17 cellular contexts compared by ENCODE assay signal in the genomic region with DNA sequence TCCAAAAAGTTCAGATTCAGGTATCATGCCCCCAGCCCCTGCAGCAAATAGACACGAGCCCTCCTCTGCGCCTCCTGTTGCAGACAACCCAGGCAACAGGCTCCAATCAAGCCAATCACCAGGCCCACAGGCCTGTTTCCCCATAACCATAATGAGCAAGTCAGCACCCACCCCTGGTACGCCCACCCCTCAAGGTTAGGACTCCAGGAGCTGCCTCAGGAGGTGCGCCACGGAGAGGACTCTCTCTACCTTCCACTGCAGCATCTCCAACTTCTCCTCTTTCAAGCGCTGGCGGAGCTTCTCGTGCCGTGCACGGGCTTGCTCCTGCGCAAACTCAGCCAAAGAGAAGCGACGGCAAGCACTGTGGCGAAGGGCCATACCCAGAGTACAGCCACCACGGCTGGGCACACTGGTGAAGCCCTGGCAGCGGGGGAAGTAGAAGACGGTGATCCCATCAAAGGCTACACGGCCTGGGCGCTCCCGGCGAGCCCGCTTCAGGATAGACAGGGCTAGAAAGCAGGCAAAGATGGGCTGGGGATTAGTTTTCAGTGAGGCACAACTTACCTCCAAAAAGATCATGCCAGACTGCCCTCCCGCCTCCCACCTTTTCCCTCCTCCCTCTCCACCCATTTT. TPM values are rescaled to one million over a fixed set of nuclear protein-coding genes. Genes with fewer than 3 reads are reported as not detected.
DNase-seq lines count a peak whose midpoint lies in the region; ATAC-seq, FAIRE-seq and TF ChIP-seq lines count a peak whose summit lies in the region.
"Had no signal": no experiment of that assay in that cellular context is flagged by ENCODE, and none has a peak within 500 bp of the region (broad histone marks: within the 10 kb centered on the region; RNA-seq: fewer than 3 reads in every experiment).

No MANE protein-coding gene starts in this region.

- peaks cover 30 to 39% of the 10 kb centered on the region in 2 donors for H3K4me1 ChIP-seq in naive thymus-derived CD4-positive, alpha-beta T cell (ENCODE audit: control insufficient read depth in 2 of 2, insufficient read depth in 2 of 2, low read length in 2 of 2)

- peak overlapping the region; percentile 68 for H3K27ac Mint-ChIP-seq in CD4-positive, alpha-beta T cell
- peak overlapping the region; percentile 62 for H3K27ac Mint-ChIP-seq in activated naive CD8-positive, alpha-beta T cell treated with anti-CD3 and anti-CD28 coated beads, Interleukin-2, amount 50 U/mL, for 24 hours
- peak overlapping the region in 7 of 9 donors; percentile 3 to 85 (median 45) for H3K27ac Mint-ChIP-seq in naive thymus-derived CD4-positive, alpha-beta T cell

- H3K27ac ChIP-seq in 22Rv1: peak overlapping the region; percentile 96
- H3K27ac ChIP-seq in CD4-positive, alpha-beta T cell (ENCODE audit: low read depth, low read length): no peak overlapping the region
- H3K27ac ChIP-seq in naive thymus-derived CD4-positive, alpha-beta T cell (ENCODE audit: low read depth, low read length): no peak overlapping the region
- H3K27ac ChIP-seq: right atrium auricular region, testis had no signal

- no peak overlapping the region for H3K4me3 ChIP-seq in naive thymus-derived CD4-positive, alpha-beta T cell (ENCODE audit: low read length)
- H3K4me3 ChIP-seq: right atrium auricular region, testis had no signal

- H3K27me3 Mint-ChIP-seq in CD4-positive, alpha-beta T cell: no peaks in the 10 kb centered on the region
- no peaks in the 10 kb centered on the region for H3K27me3 Mint-ChIP-seq in activated naive CD8-positive, alpha-beta T cell treated with anti-CD3 and anti-CD28 coated beads, Interleukin-2, amount 50 U/mL, for 24 hours
- no peaks in the 10 kb centered on the region for H3K27me3 Mint-ChIP-seq in naive thymus-derived CD4-positive, alpha-beta T cell

- ATAC-seq in CD4-positive, alpha-beta T cell (ENCODE audit: poor library complexity): no peak
- no peak for ATAC-seq in activated naive CD8-positive, alpha-beta T cell treated with anti-CD3 and anti-CD28 coated beads, Interleukin-2, amount 50 U/mL, for 24 hours
- ATAC-seq in naive thymus-derived CD4-positive, alpha-beta T cell: no peak
- ATAC-seq: HCT116 had no signal

- H3K4me3 Mint-ChIP-seq in CD4-positive, alpha-beta T cell: peak overlapping the region; percentile 42
- no peak overlapping the region for H3K4me3 Mint-ChIP-seq in activated naive CD8-positive, alpha-beta T cell treated with anti-CD3 and anti-CD28 coated beads, Interleukin-2, amount 50 U/mL, for 24 hours
- H3K4me3 Mint-ChIP-seq in naive thymus-derived CD4-positive, alpha-beta T cell: peak overlapping the region in 1 of 10 donors; percentile 21

- POLR2A ChIA-PET in CD4-positive, alpha-beta T cell (lab: Charles Lee): no interaction called here
- POLR2A ChIA-PET in naive thymus-derived CD4-positive, alpha-beta T cell (lab: Charles Lee): no interaction called here

- intact Hi-C loops in CD4-positive, alpha-beta T cell (cut with DNase I, micrococcal nuclease): loop anchor here in 1 of 2 experiments (10.0 kb wide), 1 partner anchor 90 kb away; the partner anchor contains the start of genes SCN11A and WDR48
- intact Hi-C loops in naive thymus-derived CD4-positive, alpha-beta T cell (cut with micrococcal nuclease): no loop called here

- peaks cover 76% of the 10 kb centered on the region for H3K4me1 Mint-ChIP-seq in CD4-positive, alpha-beta T cell (ENCODE audit: low read depth)
- peaks cover 77% of the 10 kb centered on the region for H3K4me1 Mint-ChIP-seq in activated naive CD8-positive, alpha-beta T cell treated with anti-CD3 and anti-CD28 coated beads, Interleukin-2, amount 50 U/mL, for 24 hours
- peaks cover 51 to 69% (median 60%) of the 10 kb centered on the region in 7 donors for H3K4me1 Mint-ChIP-seq in naive thymus-derived CD4-positive, alpha-beta T cell

- no peaks in the 10 kb centered on the region for H3K9me3 Mint-ChIP-seq in CD4-positive, alpha-beta T cell
- no peaks in the 10 kb centered on the region for H3K9me3 Mint-ChIP-seq in activated naive CD8-positive, alpha-beta T cell treated with anti-CD3 and anti-CD28 coated beads, Interleukin-2, amount 50 U/mL, for 24 hours
- H3K9me3 Mint-ChIP-seq in naive thymus-derived CD4-positive, alpha-beta T cell: peaks cover 0 to 2% (median 0%) of the 10 kb centered on the region in 11 donors

- peaks cover 16 to 56% (median 16%) of the 10 kb centered on the region in 3 experiments for H3K36me3 ChIP-seq in naive thymus-derived CD4-positive, alpha-beta T cell (ENCODE audit: control insufficient read depth in 2 of 3, insufficient read depth in 3 of 3, low read length in 3 of 3)

- no peaks in the 10 kb centered on the region for H3K9me3 ChIP-seq in CD4-positive, alpha-beta T cell (ENCODE audit: control insufficient read depth, low read length)
- no peaks in the 10 kb centered on the region for H3K9me3 ChIP-seq in naive thymus-derived CD4-positive, alpha-beta T cell (ENCODE audit: control insufficient read depth in 2 of 3, low read length in 3 of 3)
- H3K9me3 ChIP-seq: BE2C, right atrium auricular region, testis had no signal

- CTCF ChIA-PET in CD4-positive, alpha-beta T cell (lab: Charles Lee): no interaction called here
- CTCF ChIA-PET in naive thymus-derived CD4-positive, alpha-beta T cell (lab: Charles Lee): interaction anchor here (1.0 kb wide), 1 partner anchor 36 kb away, joined by 3 read pairs; no protein-coding TSS in a partner anchor

- peaks cover 85% of the 10 kb centered on the region for H3K36me3 Mint-ChIP-seq in CD4-positive, alpha-beta T cell (ENCODE audit: low read depth)
- H3K36me3 Mint-ChIP-seq in activated naive CD8-positive, alpha-beta T cell treated with anti-CD3 and anti-CD28 coated beads, Interleukin-2, amount 50 U/mL, for 24 hours (ENCODE audit: low read depth): peaks cover 86% of the 10 kb centered on the region
- H3K36me3 Mint-ChIP-seq in naive thymus-derived CD4-positive, alpha-beta T cell: peaks cover 6 to 30% (median 21%) of the 10 kb centered on the region in 5 donors

- FAIRE-seq in frontal cortex (lab: Jason Lieb, UNC): no peak

- no peak for TF ChIP-seq CTCF in 22Rv1 (IDR thresholded peaks at IDR 0.05)
- TF ChIP-seq CTCF in CD4-positive, alpha-beta T cell (IDR thresholded peaks at IDR 0.05): no peak

- no peak for DNase-seq in CD4-positive, alpha-beta T cell
- DNase-seq in activated naive CD8-positive, alpha-beta T cell treated with anti-CD3 and anti-CD28 coated beads, Interleukin-2, amount 50 U/mL, for 24 hours: no peak
- peak in 1 of 9 donors; percentile 18 for DNase-seq in naive thymus-derived CD4-positive, alpha-beta T cell
- DNase-seq in NCI-H526 treated with DMSO at 0.1 percent for 48 hours (lab: John Stamatoyannopoulos, UW) (no peak), frontal cortex (ENCODE audit: low spot score in 2 of 2) (no peak), HPDE6-E6E7 (ENCODE audit: extremely low spot score) (no peak)
- no peak for DNase-seq in stimulated activated CD4-positive, alpha-beta T cell treated with anti-CD3 and anti-CD28 coated beads, Interleukin-2, amount 100 ng/mL, for 48 hours
- DNase-seq: activated gamma-delta T cell, DMS53, erythroblast, NCI-H748 treated with DMSO at 0.1 percent for 48 hours, testis had no signal

- no peaks in the 10 kb centered on the region for H3K27me3 ChIP-seq in CD4-positive, alpha-beta T cell (ENCODE audit: control insufficient read depth, insufficient read depth, low read length)
- H3K27me3 ChIP-seq in naive thymus-derived CD4-positive, alpha-beta T cell (ENCODE audit: control insufficient read depth in 2 of 2, insufficient read depth in 2 of 2, low read length in 2 of 2): no peaks in the 10 kb centered on the region
- H3K27me3 ChIP-seq: BE2C, right atrium auricular region, testis had no signal

RNA-seq across cellular contexts. Expression of gene CSRNP1, which starts 8.5 kb away (rescaled TPM):
- total RNA-seq in CD4-positive, alpha-beta T cell: 100 to 1,000 TPM; 357 to 368 TPM
- 100 to 1,000 TPM in 2 of 5 experiments, 10 to 100 TPM in 3; 13.7 to 319 (median 22.9) TPM for total RNA-seq in naive thymus-derived CD4-positive, alpha-beta T cell
- polyA plus RNA-seq in naive thymus-derived CD4-positive, alpha-beta T cell: 10 to 100 TPM in 1 of 2 donors, 1 to 10 TPM in 1; 9.8 to 12.1 TPM
- 2.4 TPM for total RNA-seq in frontal cortex

RNA-seq across cellular contexts. Expression of gene TTC21A, which starts 37.4 kb away (rescaled TPM):
- 1 to 10 TPM; 4.1 to 5.2 TPM for total RNA-seq in CD4-positive, alpha-beta T cell
- total RNA-seq in naive thymus-derived CD4-positive, alpha-beta T cell: 1 to 10 TPM; 2.8 to 9.7 (median 5.3) TPM
- polyA plus RNA-seq in naive thymus-derived CD4-positive, alpha-beta T cell: under 1 TPM; 0.37 to 0.63 TPM
- total RNA-seq in frontal cortex: 3.7 TPM

RNA-seq across cellular contexts. Expression of gene GORASP1, which starts 37.4 kb away (rescaled TPM):
- 10 to 100 TPM; 29.1 to 31.5 TPM for total RNA-seq in CD4-positive, alpha-beta T cell
- total RNA-seq in naive thymus-derived CD4-positive, alpha-beta T cell: 10 to 100 TPM; 28.2 to 58.5 (median 44.6) TPM
- polyA plus RNA-seq in naive thymus-derived CD4-positive, alpha-beta T cell: 10 to 100 TPM; 14.8 to 22.0 TPM
- total RNA-seq in frontal cortex: 20.4 TPM

RNA-seq across cellular contexts. Expression of gene XIRP1, which starts 47.5 kb away (rescaled TPM):
- total RNA-seq in CD4-positive, alpha-beta T cell: not detected
- under 1 TPM in 1 of 5 experiments, not detected in 4; 0.07 TPM for total RNA-seq in naive thymus-derived CD4-positive, alpha-beta T cell
- not detected for polyA plus RNA-seq in naive thymus-derived CD4-positive, alpha-beta T cell
- total RNA-seq in frontal cortex: not detected
- total RNA-seq: lung microvascular endothelial cell had no signal
